1 cellular context compared by ENCODE assay signal in the genomic region with DNA sequence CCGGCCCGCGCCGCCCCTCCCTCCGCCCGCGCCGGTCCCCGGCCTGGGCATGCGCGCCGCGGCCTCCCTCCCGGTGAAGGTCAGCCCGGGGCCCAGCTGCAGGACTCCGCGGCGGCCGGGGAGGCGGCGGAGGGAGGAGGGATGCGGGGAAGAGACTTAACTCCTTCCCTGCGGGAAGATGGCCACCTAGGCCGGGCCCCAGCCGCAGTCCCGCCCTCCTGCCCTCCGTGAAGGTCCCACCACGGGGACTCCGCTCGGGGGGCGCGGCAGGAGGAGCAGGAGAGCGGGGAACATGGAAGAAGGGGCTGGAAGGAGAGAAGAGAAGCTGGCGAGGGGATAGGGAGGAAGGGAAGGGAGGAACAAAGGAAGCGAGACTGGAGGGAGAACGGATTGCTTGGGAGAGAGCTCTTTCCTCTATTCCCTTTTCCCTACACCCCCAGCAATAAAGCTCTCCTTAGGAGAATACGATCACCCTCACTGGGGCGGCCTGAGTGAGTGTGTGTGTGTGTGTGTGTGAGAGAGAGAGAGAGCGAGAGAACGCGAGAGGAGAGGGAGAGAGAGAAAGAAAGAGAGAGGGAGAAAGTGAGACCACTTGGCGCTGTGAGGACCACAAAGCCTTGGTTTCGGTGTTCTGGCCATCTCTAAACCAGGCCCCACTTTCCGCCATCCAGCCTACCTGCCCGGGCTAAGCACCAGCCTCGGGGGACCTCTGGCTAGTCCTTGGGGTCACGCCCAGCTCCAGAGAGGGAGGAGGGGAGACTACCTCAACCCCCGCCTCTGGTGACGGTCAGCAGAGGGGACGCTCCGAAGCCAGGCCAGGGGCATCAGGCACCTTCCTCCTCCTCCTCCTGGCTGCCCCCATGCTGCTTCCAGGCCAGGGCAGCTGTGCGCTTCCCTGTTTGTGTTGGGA.
TF ChIP-seq lines count a peak whose summit lies in the region.

No MANE protein-coding gene starts in this region.

TF ChIP-seq in H1, 55 proteins besides CTCF, POLR2A, EP300 and RAD21:
- TF ChIP-seq RNF2 (IDR thresholded peaks at IDR 0.05; ENCODE audit: borderline replicate concordance, low read depth, low read length, missing control alignments, poor library complexity, severe bottlenecking) (peak; percentile 33), RBBP5 (IDR thresholded peaks at IDR 0.05; ENCODE audit: borderline replicate concordance, low read depth, low read length) (peak; percentile 62; the same call in 1 of the 2 replicates), KDM4A (IDR thresholded peaks at IDR 0.05; ENCODE audit: low read depth, low read length, severe bottlenecking) (peak; percentile 84), KDM5A (IDR thresholded peaks at IDR 0.05; ENCODE audit: low read length) (no peak), CREB1 (IDR thresholded peaks at IDR 0.05) (no peak), YY1 (IDR thresholded peaks at IDR 0.05; ENCODE audit: low read depth, low read length) (peak; percentile 31; the same call in 1 of the 2 replicates), POLR2AphosphoS5 (IDR thresholded peaks at IDR 0.05; ENCODE audit: low read depth, low read length) (no peak), CTBP2 (IDR thresholded peaks at IDR 0.05; ENCODE audit: borderline replicate concordance, insufficient read depth, insufficient read length, low read length) (no peak), CBX8 (IDR thresholded peaks at IDR 0.05; ENCODE audit: borderline replicate concordance, low read depth, low read length) (no peak), POU5F1 (IDR thresholded peaks at IDR 0.05; ENCODE audit: low read depth, low read length) (no peak), PHF8 (conservative IDR thresholded peaks at IDR 0.05; ENCODE audit: low read depth, low read length) (0 out of 2 replicates have a peak, but pooled peaks have one; percentile 19), NRF1 (IDR thresholded peaks at IDR 0.05; ENCODE audit: low read depth, low read length) (peak; percentile 47), ASH2L (IDR thresholded peaks at IDR 0.05; ENCODE audit: low read length) (peak; percentile 69), TAF1 (IDR thresholded peaks at IDR 0.05; ENCODE audit: low read depth, low read length) (peak; percentile 26; the same call in 1 of the 2 replicates), MAFK (IDR thresholded peaks at IDR 0.05; ENCODE audit: low read depth, low read length) (no peak), EZH2 (IDR thresholded peaks at IDR 0.05; ENCODE audit: low read depth, low read length, severe bottlenecking) (no peak), TCF12 (IDR thresholded peaks at IDR 0.05; ENCODE audit: low read depth, low read length) (no peak), CHD1 (IDR thresholded peaks at IDR 0.05; ENCODE audit: low read depth, low read length) (no peak)
- TF ChIP-seq, protein P1, sequence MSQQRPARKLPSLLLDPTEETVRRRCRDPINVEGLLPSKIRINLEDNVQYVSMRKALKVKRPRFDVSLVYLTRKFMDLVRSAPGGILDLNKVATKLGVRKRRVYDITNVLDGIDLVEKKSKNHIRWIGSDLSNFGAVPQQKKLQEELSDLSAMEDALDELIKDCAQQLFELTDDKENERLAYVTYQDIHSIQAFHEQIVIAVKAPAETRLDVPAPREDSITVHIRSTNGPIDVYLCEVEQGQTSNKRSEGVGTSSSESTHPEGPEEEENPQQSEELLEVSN (IDR thresholded peaks at IDR 0.05): no peak
- TF ChIP-seq, protein P2, sequence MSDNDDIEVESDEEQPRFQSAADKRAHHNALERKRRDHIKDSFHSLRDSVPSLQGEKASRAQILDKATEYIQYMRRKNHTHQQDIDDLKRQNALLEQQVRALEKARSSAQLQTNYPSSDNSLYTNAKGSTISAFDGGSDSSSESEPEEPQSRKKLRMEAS (IDR thresholded peaks at IDR 0.05): no peak
- TF ChIP-seq, protein P3, sequence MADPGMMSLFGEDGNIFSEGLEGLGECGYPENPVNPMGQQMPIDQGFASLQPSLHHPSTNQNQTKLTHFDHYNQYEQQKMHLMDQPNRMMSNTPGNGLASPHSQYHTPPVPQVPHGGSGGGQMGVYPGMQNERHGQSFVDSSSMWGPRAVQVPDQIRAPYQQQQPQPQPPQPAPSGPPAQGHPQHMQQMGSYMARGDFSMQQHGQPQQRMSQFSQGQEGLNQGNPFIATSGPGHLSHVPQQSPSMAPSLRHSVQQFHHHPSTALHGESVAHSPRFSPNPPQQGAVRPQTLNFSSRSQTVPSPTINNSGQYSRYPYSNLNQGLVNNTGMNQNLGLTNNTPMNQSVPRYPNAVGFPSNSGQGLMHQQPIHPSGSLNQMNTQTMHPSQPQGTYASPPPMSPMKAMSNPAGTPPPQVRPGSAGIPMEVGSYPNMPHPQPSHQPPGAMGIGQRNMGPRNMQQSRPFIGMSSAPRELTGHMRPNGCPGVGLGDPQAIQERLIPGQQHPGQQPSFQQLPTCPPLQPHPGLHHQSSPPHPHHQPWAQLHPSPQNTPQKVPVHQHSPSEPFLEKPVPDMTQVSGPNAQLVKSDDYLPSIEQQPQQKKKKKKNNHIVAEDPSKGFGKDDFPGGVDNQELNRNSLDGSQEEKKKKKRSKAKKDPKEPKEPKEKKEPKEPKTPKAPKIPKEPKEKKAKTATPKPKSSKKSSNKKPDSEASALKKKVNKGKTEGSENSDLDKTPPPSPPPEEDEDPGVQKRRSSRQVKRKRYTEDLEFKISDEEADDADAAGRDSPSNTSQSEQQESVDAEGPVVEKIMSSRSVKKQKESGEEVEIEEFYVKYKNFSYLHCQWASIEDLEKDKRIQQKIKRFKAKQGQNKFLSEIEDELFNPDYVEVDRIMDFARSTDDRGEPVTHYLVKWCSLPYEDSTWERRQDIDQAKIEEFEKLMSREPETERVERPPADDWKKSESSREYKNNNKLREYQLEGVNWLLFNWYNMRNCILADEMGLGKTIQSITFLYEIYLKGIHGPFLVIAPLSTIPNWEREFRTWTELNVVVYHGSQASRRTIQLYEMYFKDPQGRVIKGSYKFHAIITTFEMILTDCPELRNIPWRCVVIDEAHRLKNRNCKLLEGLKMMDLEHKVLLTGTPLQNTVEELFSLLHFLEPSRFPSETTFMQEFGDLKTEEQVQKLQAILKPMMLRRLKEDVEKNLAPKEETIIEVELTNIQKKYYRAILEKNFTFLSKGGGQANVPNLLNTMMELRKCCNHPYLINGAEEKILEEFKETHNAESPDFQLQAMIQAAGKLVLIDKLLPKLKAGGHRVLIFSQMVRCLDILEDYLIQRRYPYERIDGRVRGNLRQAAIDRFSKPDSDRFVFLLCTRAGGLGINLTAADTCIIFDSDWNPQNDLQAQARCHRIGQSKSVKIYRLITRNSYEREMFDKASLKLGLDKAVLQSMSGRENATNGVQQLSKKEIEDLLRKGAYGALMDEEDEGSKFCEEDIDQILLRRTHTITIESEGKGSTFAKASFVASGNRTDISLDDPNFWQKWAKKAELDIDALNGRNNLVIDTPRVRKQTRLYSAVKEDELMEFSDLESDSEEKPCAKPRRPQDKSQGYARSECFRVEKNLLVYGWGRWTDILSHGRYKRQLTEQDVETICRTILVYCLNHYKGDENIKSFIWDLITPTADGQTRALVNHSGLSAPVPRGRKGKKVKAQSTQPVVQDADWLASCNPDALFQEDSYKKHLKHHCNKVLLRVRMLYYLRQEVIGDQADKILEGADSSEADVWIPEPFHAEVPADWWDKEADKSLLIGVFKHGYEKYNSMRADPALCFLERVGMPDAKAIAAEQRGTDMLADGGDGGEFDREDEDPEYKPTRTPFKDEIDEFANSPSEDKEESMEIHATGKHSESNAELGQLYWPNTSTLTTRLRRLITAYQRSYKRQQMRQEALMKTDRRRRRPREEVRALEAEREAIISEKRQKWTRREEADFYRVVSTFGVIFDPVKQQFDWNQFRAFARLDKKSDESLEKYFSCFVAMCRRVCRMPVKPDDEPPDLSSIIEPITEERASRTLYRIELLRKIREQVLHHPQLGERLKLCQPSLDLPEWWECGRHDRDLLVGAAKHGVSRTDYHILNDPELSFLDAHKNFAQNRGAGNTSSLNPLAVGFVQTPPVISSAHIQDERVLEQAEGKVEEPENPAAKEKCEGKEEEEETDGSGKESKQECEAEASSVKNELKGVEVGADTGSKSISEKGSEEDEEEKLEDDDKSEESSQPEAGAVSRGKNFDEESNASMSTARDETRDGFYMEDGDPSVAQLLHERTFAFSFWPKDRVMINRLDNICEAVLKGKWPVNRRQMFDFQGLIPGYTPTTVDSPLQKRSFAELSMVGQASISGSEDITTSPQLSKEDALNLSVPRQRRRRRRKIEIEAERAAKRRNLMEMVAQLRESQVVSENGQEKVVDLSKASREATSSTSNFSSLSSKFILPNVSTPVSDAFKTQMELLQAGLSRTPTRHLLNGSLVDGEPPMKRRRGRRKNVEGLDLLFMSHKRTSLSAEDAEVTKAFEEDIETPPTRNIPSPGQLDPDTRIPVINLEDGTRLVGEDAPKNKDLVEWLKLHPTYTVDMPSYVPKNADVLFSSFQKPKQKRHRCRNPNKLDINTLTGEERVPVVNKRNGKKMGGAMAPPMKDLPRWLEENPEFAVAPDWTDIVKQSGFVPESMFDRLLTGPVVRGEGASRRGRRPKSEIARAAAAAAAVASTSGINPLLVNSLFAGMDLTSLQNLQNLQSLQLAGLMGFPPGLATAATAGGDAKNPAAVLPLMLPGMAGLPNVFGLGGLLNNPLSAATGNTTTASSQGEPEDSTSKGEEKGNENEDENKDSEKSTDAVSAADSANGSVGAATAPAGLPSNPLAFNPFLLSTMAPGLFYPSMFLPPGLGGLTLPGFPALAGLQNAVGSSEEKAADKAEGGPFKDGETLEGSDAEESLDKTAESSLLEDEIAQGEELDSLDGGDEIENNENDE (IDR thresholded peaks at IDR 0.05; ENCODE audit: insufficient replicate concordance, low read length): no peak
